Comparison of ENCODE assay signal across 11 cellular contexts in genomic region chr19:2634228-2634951, GRCh38.
DNase-seq lines count a peak whose midpoint lies in the region; ATAC-seq, FAIRE-seq and TF ChIP-seq lines count a peak whose summit lies in the region.
"Had no signal": no experiment of that assay in that cellular context is flagged by ENCODE, and none has a peak within 500 bp of the region (broad histone marks: within the 10 kb centered on the region; RNA-seq: fewer than 3 reads in every experiment).

No MANE protein-coding gene starts in this region.

- H3K9me3 ChIP-seq in Karpas-422 (ENCODE audit: low read length) (peaks cover 8% of the 10 kb centered on the region), K562 (replicated peaks; ENCODE audit: control insufficient read depth, insufficient read depth, low read depth, low read length) (peaks cover 9% of the 10 kb centered on the region), kidney (ENCODE audit: control insufficient read depth in 1 of 2, low read length in 2 of 2) (peaks cover 0 to 14% of the 10 kb centered on the region in 2 donors), stomach (peaks cover 0 to 13% (median 5%) of the 10 kb centered on the region in 4 donors)

- H3K27ac Mint-ChIP-seq in stimulated activated effector memory CD8-positive, alpha-beta T cell treated with anti-CD3 and anti-CD28 coated beads, Interleukin-12 subunit alpha, Interleukin-12 subunit beta, amount 100 ng/mL, for 72 hours: no peak overlapping the region

- FAIRE-seq in K562 (lab: Jason Lieb, UNC) (no peak), kidney (lab: Jason Lieb, UNC) (no peak), RCC 7860 (lab: Jason Lieb, UNC) (no peak)

- no peaks in the 10 kb centered on the region for H3K36me3 Mint-ChIP-seq in stimulated activated effector memory CD8-positive, alpha-beta T cell treated with anti-CD3 and anti-CD28 coated beads, Interleukin-12 subunit alpha, Interleukin-12 subunit beta, amount 100 ng/mL, for 72 hours

- no peak for ATAC-seq in K562
- no peak for ATAC-seq in stimulated activated effector memory CD8-positive, alpha-beta T cell treated with anti-CD3 and anti-CD28 coated beads, Interleukin-12 subunit alpha, Interleukin-12 subunit beta, amount 100 ng/mL, for 72 hours
- ATAC-seq: PC-3 had no signal

- intact Hi-C loops in K562 (cut with micrococcal nuclease) (no loop called here), kidney (cut with DNase I) (no loop called here), stomach (cut with DNase I; ENCODE audit: low total_unique reads) (no loop called here)

- peaks cover 22% of the 10 kb centered on the region for H3K4me1 Mint-ChIP-seq in stimulated activated effector memory CD8-positive, alpha-beta T cell treated with anti-CD3 and anti-CD28 coated beads, Interleukin-12 subunit alpha, Interleukin-12 subunit beta, amount 100 ng/mL, for 72 hours

- TF ChIP-seq EP300 in K562 (IDR thresholded peaks at IDR 0.05; ENCODE audit: low read length) (no peak), stomach (IDR thresholded peaks at IDR 0.05) (no peak)

- peak; percentile 59 for DNase-seq in Karpas-422
- no peak for DNase-seq in K562 (ENCODE audit: extremely low read depth in 1 of 4, low spot score in 3 of 4)
- no peak for DNase-seq in kidney
- DNase-seq in stomach: peak; percentile 81
- no peak for DNase-seq in RCC 7860 (ENCODE audit: low spot score)
- DNase-seq in NCI-H146 (lab: John Stamatoyannopoulos, UW): no peak
- DNase-seq in stimulated activated effector memory CD8-positive, alpha-beta T cell treated with anti-CD3 and anti-CD28 coated beads, Interleukin-12 subunit alpha, Interleukin-12 subunit beta, amount 100 ng/mL, for 72 hours (ENCODE audit: low spot score in 2 of 2): no peak
- DNase-seq in NCI-H1092 treated with DMSO at 0.1 percent for 48 hours (lab: John Stamatoyannopoulos, UW): no peak
- DNase-seq: activated T-cell treated with anti-CD3 and anti-CD28 coated beads, Interleukin-2, amount 50 U/mL, for 1 hour; NCI-H1694 treated with DMSO at 0.1 percent for 48 hours; PC-3 had no signal

- peaks cover 3% of the 10 kb centered on the region; the same call in 1 of the 2 replicates for H3K27me3 ChIP-seq in Karpas-422 (ENCODE audit: low read length)
- peaks cover 0 to 19% of the 10 kb centered on the region in 2 experiments; a peak in 2 of 5 replicates for H3K27me3 ChIP-seq in K562 (ENCODE audit: control insufficient read depth in 2 of 2, insufficient read depth in 2 of 2, low read length in 2 of 2)
- no peaks in the 10 kb centered on the region for H3K27me3 ChIP-seq in stomach

- H3K79me2 ChIP-seq in Karpas-422 (ENCODE audit: low read length) (no peaks in the 10 kb centered on the region), K562 (ENCODE audit: control insufficient read depth, insufficient read depth, low read length) (no peaks in the 10 kb centered on the region)

- peaks cover under 1% of the 10 kb centered on the region for H3K9me3 Mint-ChIP-seq in stimulated activated effector memory CD8-positive, alpha-beta T cell treated with anti-CD3 and anti-CD28 coated beads, Interleukin-12 subunit alpha, Interleukin-12 subunit beta, amount 100 ng/mL, for 72 hours

- BruUV-seq in K562 (replicated peaks; lab: Mats Ljungman, UMichigan): no TSS peak

- TF ChIP-seq POLR2A in K562 (conservative IDR thresholded peaks at IDR 0.05) (no peak), stomach (IDR thresholded peaks at IDR 0.05) (no peak)

- no peaks in the 10 kb centered on the region for H3K9me1 ChIP-seq in K562 (ENCODE audit: control insufficient read depth, insufficient read depth, low read length)

- TF ChIP-seq CTCF in K562 (IDR thresholded peaks at IDR 0.05 in 2 of 3, conservative IDR thresholded peaks at IDR 0.05 in 1 of 3; ENCODE audit: insufficient read depth in 2 of 3, low read depth in 1 of 3, low read length in 3 of 3) (no peak), kidney (IDR thresholded peaks at IDR 0.05; ENCODE audit: borderline replicate concordance, extremely low read depth, insufficient read depth) (no peak), stomach (IDR thresholded peaks at IDR 0.05) (peak in 1 of 7 experiments; percentile 11)

- H3K4me3 ChIP-seq in Karpas-422 (ENCODE audit: low read length) (peak overlapping the region; percentile 46; the same call in 1 of the 2 replicates), K562 (no peak overlapping the region), kidney (ENCODE audit: low read length in 2 of 2) (no peak overlapping the region), stomach (peak overlapping the region in 3 of 4 donors; percentile 5 to 19 (median 14))

- in situ Hi-C loops in K562 (cut with MboI): no loop called here

- TF ChIP-seq RAD21 in K562 (CRISPR knock-in tag; conservative IDR thresholded peaks at IDR 0.05 in 1 of 2, IDR thresholded peaks at IDR 0.05 in 1 of 2): no peak

- WGBS in K562 (ENCODE audit: insufficient coverage, low coverage, missing lambda C conversion rate): 5% methylated on average over 28 of the region's 28 CpGs
- 30 to 51% (median 41%) methylated on average over 26 to 28 of the region's 28 CpGs for WGBS in stomach, 5 donors

- H3K9ac ChIP-seq in Karpas-422 (ENCODE audit: low read length) (peak overlapping the region; percentile 55), K562 (ENCODE audit: insufficient read depth in 1 of 2, low read depth in 2 of 2, low read length in 2 of 2) (0 out of 4 replicates have a peak overlapping the region, but pooled peaks of 1 of the 2 experiments have one; percentile 40), kidney (ENCODE audit: low read length in 2 of 2) (peak overlapping the region in 1 of 2 donors; percentile 60)

- H3K27ac ChIP-seq in Karpas-422 (ENCODE audit: low read length): no peak overlapping the region
- H3K27ac ChIP-seq in K562 (ENCODE audit: extremely low read depth, low read depth, low read length): no peak overlapping the region
- peak overlapping the region; percentile 63 to 84 for H3K27ac ChIP-seq in kidney (ENCODE audit: low read depth in 2 of 2, low read length in 2 of 2)
- H3K27ac ChIP-seq in stomach: peak overlapping the region; percentile 74 to 84 (median 78)

- no peak overlapping the region for H3K4me3 Mint-ChIP-seq in stimulated activated effector memory CD8-positive, alpha-beta T cell treated with anti-CD3 and anti-CD28 coated beads, Interleukin-12 subunit alpha, Interleukin-12 subunit beta, amount 100 ng/mL, for 72 hours

- CTCF ChIA-PET in K562 (lab: Yijun Ruan, JAX; ENCODE audit: low intra/inter-chr PET ratio): no interaction called here

- H3K4me1 ChIP-seq in Karpas-422 (ENCODE audit: low read length) (peaks cover 23% of the 10 kb centered on the region), K562 (replicated peaks in 1 of 2; ENCODE audit: control insufficient read depth in 2 of 2, insufficient read depth in 2 of 2, low read length in 2 of 2) (peaks cover 0 to 22% of the 10 kb centered on the region in 2 experiments; a peak in 2 of 5 replicates), kidney (ENCODE audit: control insufficient read depth in 1 of 2, insufficient read depth in 1 of 2, low read depth in 1 of 2, low read length in 2 of 2) (peaks cover 10 to 20% of the 10 kb centered on the region in 2 donors), stomach (peaks cover 21 to 69% (median 56%) of the 10 kb centered on the region in 4 donors)

- no peaks in the 10 kb centered on the region for H3K36me3 ChIP-seq in Karpas-422 (ENCODE audit: insufficient read depth, low read length)
- H3K36me3 ChIP-seq in K562 (ENCODE audit: control insufficient read depth, insufficient read depth, low read length): no peaks in the 10 kb centered on the region
- no peaks in the 10 kb centered on the region for H3K36me3 ChIP-seq in kidney (ENCODE audit: control insufficient read depth in 1 of 2, insufficient read depth in 2 of 2, low read length in 2 of 2)
- no peaks in the 10 kb centered on the region for H3K36me3 ChIP-seq in stomach

- peak overlapping the region; percentile 88; the same call in 1 of the 2 replicates for H2AFZ ChIP-seq in Karpas-422 (ENCODE audit: low read length)
- no peak overlapping the region for H2AFZ ChIP-seq in K562 (ENCODE audit: low read depth, low read length)

- no peaks in the 10 kb centered on the region for H4K20me1 ChIP-seq in Karpas-422 (ENCODE audit: insufficient read depth, low read depth, low read length)
- no peaks in the 10 kb centered on the region; the same call in 1 of the 2 replicates for H4K20me1 ChIP-seq in K562 (replicated peaks; ENCODE audit: control insufficient read depth, insufficient read depth, low read length)

- H3K4me2 ChIP-seq in Karpas-422 (ENCODE audit: low read depth, low read length, poor library complexity, severe bottlenecking) (peak overlapping the region; percentile 52), K562 (ENCODE audit: insufficient read depth, low read length) (no peak overlapping the region)

- POLR2A ChIA-PET in K562 (lab: Yijun Ruan, JAX): interaction anchor here (0.5 to 1.0 kb wide), 2 partner anchors 64 to 394 kb away, joined by 3 to 4 read pairs; no protein-coding TSS in a partner anchor

- no peaks in the 10 kb centered on the region for H3K9me2 ChIP-seq in Karpas-422 (replicated peaks; ENCODE audit: insufficient read depth, low read length)

TF ChIP-seq in K562, 482 proteins besides CTCF, POLR2A, EP300 and RAD21:
- TF ChIP-seq HNRNPK (IDR thresholded peaks at IDR 0.05; ENCODE audit: low read depth, low read length, poor library complexity, severe bottlenecking) (no peak), PRPF4 (IDR thresholded peaks at IDR 0.05; ENCODE audit: insufficient read depth, low read depth, low read length, poor library complexity, severe bottlenecking) (no peak), ESRRA (IDR thresholded peaks at IDR 0.05; ENCODE audit: borderline replicate concordance, low read depth) (peak; percentile 39; the same call in 1 of the 2 replicates)

Comparison
In these comparisons a context has a peak if more than half of its experiments do, and no peak if none do; other contexts are left out.
1. DNase-seq: peak in Karpas-422 (single experiment) and stomach (single experiment); none in K562 (0 of 4), kidney (single experiment), RCC 7860 (single experiment), NCI-H146 (single experiment), stimulated activated effector memory CD8-positive, alpha-beta T cell treated with anti-CD3 and anti-CD28 coated beads, Interleukin-12 subunit alpha, Interleukin-12 subunit beta, amount 100 ng/mL, for 72 hours (0 of 2) and NCI-H1092 treated with DMSO at 0.1 percent for 48 hours (single experiment).
2. H3K27ac ChIP-seq: peak in kidney (2 of 2) and stomach (5 of 5); none in Karpas-422 (single experiment) and K562 (single experiment).
3. H3K4me3 ChIP-seq: peak in Karpas-422 (single experiment) and stomach (3 of 4); none in K562 (single experiment) and kidney (0 of 2).